13 cellular contexts compared by ENCODE assay signal in genomic region chr4:152243890-152244595, GRCh38.
A peak's percentile ranks its signal among the peaks of the same experiment; 100 is the strongest.
DNase-seq lines count a peak whose midpoint lies in the region; ATAC-seq, FAIRE-seq and TF ChIP-seq lines count a peak whose summit lies in the region.
"Had no signal": no experiment of that assay in that cellular context is flagged by ENCODE, and none has a peak within 500 bp of the region (broad histone marks: within the 10 kb centered on the region; RNA-seq: fewer than 3 reads in every experiment).

No MANE protein-coding gene starts in this region.

- H3K36me3 Mint-ChIP-seq in activated CD8-positive, alpha-beta T cell treated with anti-CD3 and anti-CD28 coated beads for 36 hours (ENCODE audit: low read depth), result no peaks in the 10 kb centered on the region
- peaks cover 1% of the 10 kb centered on the region for H3K36me3 Mint-ChIP-seq in activated CD8-positive, alpha-beta T cell treated with anti-CD3 and anti-CD28 coated beads, Interleukin-2, amount 10 ng/mL, durations not matched to agents 7 days and 5 days (ENCODE audit: low read depth)

- H3K4me1 Mint-ChIP-seq in activated CD8-positive, alpha-beta T cell treated with anti-CD3 and anti-CD28 coated beads for 36 hours (ENCODE audit: low read depth), result peaks cover 28% of the 10 kb centered on the region
- H3K4me1 Mint-ChIP-seq in activated CD8-positive, alpha-beta T cell treated with anti-CD3 and anti-CD28 coated beads, Interleukin-2, amount 10 ng/mL, durations not matched to agents 7 days and 5 days (ENCODE audit: low read depth), result peaks cover 17% of the 10 kb centered on the region

- H3K9ac ChIP-seq in adipocyte (ENCODE audit: low read length), result no peak overlapping the region
- H3K9ac ChIP-seq in kidney (ENCODE audit: low read length in 2 of 2), result no peak overlapping the region

- CTCF ChIA-PET in activated CD8-positive, alpha-beta T cell treated with anti-CD3 and anti-CD28 coated beads for 36 hours (lab: Charles Lee), result no interaction called here
- CTCF ChIA-PET in activated CD8-positive, alpha-beta T cell treated with anti-CD3 and anti-CD28 coated beads, Interleukin-2, amount 10 ng/mL, durations not matched to agents 7 days and 5 days (lab: Charles Lee), result no interaction called here
- CTCF ChIA-PET in HEK293T (lab: Yijun Ruan, JAX), result no interaction called here

- no peak overlapping the region for H3K27ac Mint-ChIP-seq in activated CD8-positive, alpha-beta T cell treated with anti-CD3 and anti-CD28 coated beads for 36 hours
- H3K27ac Mint-ChIP-seq in activated CD8-positive, alpha-beta T cell treated with anti-CD3 and anti-CD28 coated beads, Interleukin-2, amount 10 ng/mL, durations not matched to agents 7 days and 5 days, result no peak overlapping the region

- TF ChIP-seq CTCF in activated CD8-positive, alpha-beta T cell treated with anti-CD3 and anti-CD28 coated beads for 36 hours (IDR thresholded peaks at IDR 0.05), result no peak
- TF ChIP-seq CTCF in left ventricle myocardium inferior (IDR thresholded peaks at IDR 0.05; ENCODE audit: borderline replicate concordance) (no peak), thyroid gland (IDR thresholded peaks at IDR 0.05) (no peak), kidney (IDR thresholded peaks at IDR 0.05; ENCODE audit: borderline replicate concordance, extremely low read depth, insufficient read depth) (no peak)

- no peak for ATAC-seq in activated CD8-positive, alpha-beta T cell treated with anti-CD3 and anti-CD28 coated beads for 36 hours
- ATAC-seq in activated CD8-positive, alpha-beta T cell treated with anti-CD3 and anti-CD28 coated beads, Interleukin-2, amount 10 ng/mL, durations not matched to agents 7 days and 5 days, result no peak
- ATAC-seq in HG03342 (IDR thresholded peaks at IDR 0.05; ENCODE audit: unreplicated experiment), result no peak
- ATAC-seq: stimulated activated naive CD8-positive, alpha-beta T cell treated with anti-CD3 and anti-CD28 coated beads, Interleukin-15, amount 100 ng/mL, for 72 hours had no signal

- H3K27ac ChIP-seq in left ventricle myocardium inferior (replicated peaks) (peak overlapping the region; percentile 70), thyroid gland (peak overlapping the region; percentile 28 to 70 (median 62)), kidney (ENCODE audit: low read depth in 2 of 2, low read length in 2 of 2) (no peak overlapping the region)
- H3K27ac ChIP-seq: ovary, Peyer's patch had no signal

- intact Hi-C loops in activated CD8-positive, alpha-beta T cell treated with anti-CD3 and anti-CD28 coated beads for 36 hours (cut with micrococcal nuclease), result no loop called here
- intact Hi-C loops in left ventricle myocardium inferior (cut with micrococcal nuclease) (no loop called here), thyroid gland (cut with DNase I) (no loop called here), kidney (cut with DNase I) (no loop called here)

- DNase-seq in activated CD8-positive, alpha-beta T cell treated with anti-CD3 and anti-CD28 coated beads for 36 hours, result peak; percentile 19
- DNase-seq in activated CD8-positive, alpha-beta T cell treated with anti-CD3 and anti-CD28 coated beads, Interleukin-2, amount 10 ng/mL, durations not matched to agents 7 days and 5 days, result no peak
- DNase-seq in adipocyte (ENCODE audit: low read depth), result no peak
- DNase-seq in left ventricle myocardium inferior, result peak; percentile 31
- peak; percentile 78 to 82 for DNase-seq in thyroid gland
- DNase-seq in HEK293T (ENCODE audit: extremely low spot score), result no peak
- no peak for DNase-seq in kidney
- DNase-seq: ovary; Peyer's patch; stimulated activated CD4-positive, alpha-beta T cell treated with anti-CD3 and anti-CD28 coated beads, Interleukin-4, amount 100 ng/mL, for 1 hour; stimulated activated naive CD8-positive, alpha-beta T cell treated with anti-CD3 and anti-CD28 coated beads, Interleukin-15, amount 100 ng/mL, for 72 hours had no signal

- H3K9me3 ChIP-seq in adipocyte (ENCODE audit: control insufficient read depth, low read length) (no peaks in the 10 kb centered on the region), left ventricle myocardium inferior (replicated peaks) (no peaks in the 10 kb centered on the region), thyroid gland (no peaks in the 10 kb centered on the region), kidney (ENCODE audit: control insufficient read depth in 1 of 2, low read length in 2 of 2) (no peaks in the 10 kb centered on the region)
- H3K9me3 ChIP-seq: ovary, Peyer's patch had no signal

- H3K9me3 Mint-ChIP-seq in activated CD8-positive, alpha-beta T cell treated with anti-CD3 and anti-CD28 coated beads for 36 hours, result peaks cover 1% of the 10 kb centered on the region
- H3K9me3 Mint-ChIP-seq in activated CD8-positive, alpha-beta T cell treated with anti-CD3 and anti-CD28 coated beads, Interleukin-2, amount 10 ng/mL, durations not matched to agents 7 days and 5 days (ENCODE audit: insufficient read depth), result no peaks in the 10 kb centered on the region

- H3K36me3 ChIP-seq in adipocyte (ENCODE audit: control insufficient read depth, insufficient read depth, low read length, severe bottlenecking), result no peaks in the 10 kb centered on the region
- H3K36me3 ChIP-seq in left ventricle myocardium inferior, result no peaks in the 10 kb centered on the region
- H3K36me3 ChIP-seq in thyroid gland, result no peaks in the 10 kb centered on the region
- no peaks in the 10 kb centered on the region for H3K36me3 ChIP-seq in kidney (ENCODE audit: control insufficient read depth in 1 of 2, insufficient read depth in 2 of 2, low read length in 2 of 2)
- H3K36me3 ChIP-seq: ovary, Peyer's patch had no signal

- no peak for TF ChIP-seq POLR2A in thyroid gland (IDR thresholded peaks at IDR 0.05)

- H3K4me3 ChIP-seq in adipocyte (ENCODE audit: low read length) (peak overlapping the region; percentile 32), left ventricle myocardium inferior (no peak overlapping the region), thyroid gland (replicated peaks in 1 of 3) (no peak overlapping the region), kidney (ENCODE audit: low read length in 2 of 2) (no peak overlapping the region)
- H3K4me3 ChIP-seq: ovary, Peyer's patch had no signal

- POLR2A ChIA-PET in activated CD8-positive, alpha-beta T cell treated with anti-CD3 and anti-CD28 coated beads for 36 hours (lab: Charles Lee), result interaction anchor here (0.5 kb wide), 1 partner anchor 336 kb away, joined by 3 read pairs; no protein-coding TSS in a partner anchor
- POLR2A ChIA-PET in activated CD8-positive, alpha-beta T cell treated with anti-CD3 and anti-CD28 coated beads, Interleukin-2, amount 10 ng/mL, durations not matched to agents 7 days and 5 days (lab: Charles Lee), result no interaction called here
- POLR2A ChIA-PET in HEK293T (lab: Yijun Ruan, JAX), result no interaction called here

- no peak overlapping the region for H3K4me3 Mint-ChIP-seq in activated CD8-positive, alpha-beta T cell treated with anti-CD3 and anti-CD28 coated beads for 36 hours
- H3K4me3 Mint-ChIP-seq in activated CD8-positive, alpha-beta T cell treated with anti-CD3 and anti-CD28 coated beads, Interleukin-2, amount 10 ng/mL, durations not matched to agents 7 days and 5 days, result no peak overlapping the region
- H3K4me3 Mint-ChIP-seq: stimulated activated naive CD8-positive, alpha-beta T cell treated with anti-CD3 and anti-CD28 coated beads, Interleukin-15, amount 100 ng/mL, for 72 hours had no signal

- H3K27me3 Mint-ChIP-seq in activated CD8-positive, alpha-beta T cell treated with anti-CD3 and anti-CD28 coated beads for 36 hours, result no peaks in the 10 kb centered on the region
- H3K27me3 Mint-ChIP-seq in activated CD8-positive, alpha-beta T cell treated with anti-CD3 and anti-CD28 coated beads, Interleukin-2, amount 10 ng/mL, durations not matched to agents 7 days and 5 days (ENCODE audit: low read depth), result peaks cover 5% of the 10 kb centered on the region
- H3K27me3 Mint-ChIP-seq: stimulated activated naive CD8-positive, alpha-beta T cell treated with anti-CD3 and anti-CD28 coated beads, Interleukin-15, amount 100 ng/mL, for 72 hours had no signal

- H3K27me3 ChIP-seq in adipocyte (replicated peaks; ENCODE audit: control insufficient read depth, insufficient read depth, low read length) (no peaks in the 10 kb centered on the region), left ventricle myocardium inferior (ENCODE audit: low read depth) (no peaks in the 10 kb centered on the region), thyroid gland (no peaks in the 10 kb centered on the region)
- H3K27me3 ChIP-seq: ovary, Peyer's patch had no signal

- 33 to 38% methylated on average over 11 of the region's 11 CpGs for WGBS in thyroid gland, 2 donors

- no peak for FAIRE-seq in kidney (lab: Jason Lieb, UNC)
- FAIRE-seq: TTC549 had no signal

- H3K4me1 ChIP-seq in adipocyte (ENCODE audit: control insufficient read depth, insufficient read depth, low read length) (peaks cover 14% of the 10 kb centered on the region), left ventricle myocardium inferior (peaks cover 29% of the 10 kb centered on the region), thyroid gland (peaks cover 17 to 33% of the 10 kb centered on the region in 2 donors), kidney (ENCODE audit: control insufficient read depth in 1 of 2, insufficient read depth in 1 of 2, low read depth in 1 of 2, low read length in 2 of 2) (no peaks in the 10 kb centered on the region)
- H3K4me1 ChIP-seq: Peyer's patch had no signal

TF ChIP-seq in HEK293T, 16 proteins besides CTCF, POLR2A, EP300 and RAD21:
- TF ChIP-seq, protein P1, sequence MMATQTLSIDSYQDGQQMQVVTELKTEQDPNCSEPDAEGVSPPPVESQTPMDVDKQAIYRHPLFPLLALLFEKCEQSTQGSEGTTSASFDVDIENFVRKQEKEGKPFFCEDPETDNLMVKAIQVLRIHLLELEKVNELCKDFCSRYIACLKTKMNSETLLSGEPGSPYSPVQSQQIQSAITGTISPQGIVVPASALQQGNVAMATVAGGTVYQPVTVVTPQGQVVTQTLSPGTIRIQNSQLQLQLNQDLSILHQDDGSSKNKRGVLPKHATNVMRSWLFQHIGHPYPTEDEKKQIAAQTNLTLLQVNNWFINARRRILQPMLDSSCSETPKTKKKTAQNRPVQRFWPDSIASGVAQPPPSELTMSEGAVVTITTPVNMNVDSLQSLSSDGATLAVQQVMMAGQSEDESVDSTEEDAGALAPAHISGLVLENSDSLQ (IDR thresholded peaks at IDR 0.05), result no peak
- no peak for TF ChIP-seq SP1 (IDR thresholded peaks at IDR 0.05)
- no peak for TF ChIP-seq FOXK2 (IDR thresholded peaks at IDR 0.05)
- TF ChIP-seq BHLHE40 (IDR thresholded peaks at IDR 0.05; ENCODE audit: borderline replicate concordance), result no peak
- TF ChIP-seq FOXM1 (IDR thresholded peaks at IDR 0.05; ENCODE audit: borderline replicate concordance), result no peak
- no peak for TF ChIP-seq FOXA1 (IDR thresholded peaks at IDR 0.05)
- no peak for TF ChIP-seq NFRKB (IDR thresholded peaks at IDR 0.05)
- no peak for TF ChIP-seq ZNF384 (IDR thresholded peaks at IDR 0.05)
- TF ChIP-seq TARDBP (IDR thresholded peaks at IDR 0.05), result no peak

Comparison
In these comparisons a context has a peak if more than half of its experiments do, and no peak if none do; other contexts are left out.
1. DNase-seq: peak in activated CD8-positive, alpha-beta T cell treated with anti-CD3 and anti-CD28 coated beads for 36 hours (single experiment), left ventricle myocardium inferior (single experiment) and thyroid gland (2 of 2); none in activated CD8-positive, alpha-beta T cell treated with anti-CD3 and anti-CD28 coated beads, Interleukin-2, amount 10 ng/mL, durations not matched to agents 7 days and 5 days (single experiment), adipocyte (single experiment), HEK293T (single experiment) and kidney (single experiment).
2. H3K27ac ChIP-seq: peak in left ventricle myocardium inferior (single experiment) and thyroid gland (3 of 3); none in kidney (0 of 2).